Comparison of ENCODE assay signal across 17 cellular contexts in genomic region chr9:114524401-114524800, GRCh38. TPM values are rescaled to one million over a fixed set of nuclear protein-coding genes. Genes with fewer than 3 reads are reported as not detected.
DNase-seq lines count a peak whose midpoint lies in the region; ATAC-seq and TF ChIP-seq lines count a peak whose summit lies in the region.
"Had no signal": no experiment of that assay in that cellular context is flagged by ENCODE, and none has a peak within 500 bp of the region (broad histone marks: within the 10 kb centered on the region; RNA-seq: fewer than 3 reads in every experiment).

No MANE protein-coding gene starts in this region.

- no peak overlapping the region for H2BK15ac ChIP-seq in neuronal stem cell (ENCODE audit: low read length)

- no peaks in the 10 kb centered on the region for H3K79me1 ChIP-seq in neuronal stem cell (ENCODE audit: low read depth, low read length)

- intact Hi-C loops in aorta (cut with DNase I) = no loop called here

- H3K9ac ChIP-seq in neuronal stem cell (ENCODE audit: low read depth, low read length, poor library complexity) = no peak overlapping the region

- no peak overlapping the region for H2AK5ac ChIP-seq in neuronal stem cell (ENCODE audit: low read depth, low read length)

- no peak overlapping the region for H2BK5ac ChIP-seq in neuronal stem cell (ENCODE audit: low read length)

- H3K18ac ChIP-seq in neuronal stem cell (ENCODE audit: low read length) = no peak overlapping the region

- no peak for TF ChIP-seq CTCF in fibroblast of villous mesenchyme (IDR thresholded peaks at IDR 0.05; ENCODE audit: insufficient read depth, low read depth, low read length)

- no CpG with 5 or more reads among the region's 4 CpGs for WGBS in neuronal stem cell (ENCODE audit: extremely low coverage in 2 of 2, insufficient read length in 2 of 2, insufficient replicate concordance in 1 of 2), 2 donors
- WGBS in aorta, 2 donors = 18 to 33% methylated on average over 4 of the region's 4 CpGs

- H2AFZ ChIP-seq in neuronal stem cell (ENCODE audit: low read length) = peak overlapping the region; percentile 10
- H2AFZ ChIP-seq: GM23338 had no signal

- H3K36me3 ChIP-seq in neuronal stem cell (replicated peaks in 1 of 2; ENCODE audit: control insufficient read depth in 2 of 2, insufficient read depth in 2 of 2, low read length in 2 of 2) = no peaks in the 10 kb centered on the region
- H3K36me3 ChIP-seq in aorta (ENCODE audit: control insufficient read depth in 1 of 2, insufficient read depth in 2 of 2, low read length in 1 of 2) = no peaks in the 10 kb centered on the region

- H3K27me3 ChIP-seq in neuronal stem cell (ENCODE audit: control insufficient read depth in 3 of 3, insufficient read depth in 3 of 3, low read depth in 1 of 3, low read length in 3 of 3) = peaks cover 0 to 26% (median 0%) of the 10 kb centered on the region in 3 experiments
- no peaks in the 10 kb centered on the region for H3K27me3 ChIP-seq in aorta (ENCODE audit: control insufficient read depth in 1 of 2, insufficient read depth in 2 of 2, low read length in 1 of 2)

- H3K9me3 ChIP-seq in neuronal stem cell (replicated peaks in 1 of 2; ENCODE audit: control insufficient read depth in 2 of 2, insufficient read depth in 1 of 2, low read depth in 1 of 2, low read length in 2 of 2) (no peaks in the 10 kb centered on the region), aorta (ENCODE audit: control insufficient read depth, low read length) (no peaks in the 10 kb centered on the region)
- H3K9me3 ChIP-seq: Caco-2 had no signal

- ATAC-seq in aorta (ENCODE audit: low FRiP score) = no peak
- ATAC-seq: GM23338, K562 had no signal

- H3K4me1 ChIP-seq in neuronal stem cell (ENCODE audit: control insufficient read depth in 2 of 2, insufficient read depth in 1 of 2, low read depth in 1 of 2, low read length in 2 of 2) (peaks cover 2 to 3% of the 10 kb centered on the region in 2 donors), aorta (ENCODE audit: control insufficient read depth in 1 of 2, insufficient read depth in 2 of 2, low read length in 2 of 2) (no peaks in the 10 kb centered on the region)
- H3K4me1 ChIP-seq: Caco-2 had no signal

- no peak overlapping the region for H3K4ac ChIP-seq in neuronal stem cell (ENCODE audit: low read length)

- no peak overlapping the region for H2BK12ac ChIP-seq in neuronal stem cell (ENCODE audit: low read length)

- H3K4me2 ChIP-seq in neuronal stem cell (ENCODE audit: insufficient read depth, low read length, poor library complexity, severe bottlenecking) = no peak overlapping the region
- H3K4me2 ChIP-seq: GM23338 had no signal

- DNase-seq in astrocyte of the hippocampus (ENCODE audit: low read depth, low spot score) (peak; percentile 76), fibroblast of villous mesenchyme (ENCODE audit: low read depth) (peak; percentile 11), neuronal stem cell (ENCODE audit: low spot score) (no peak), stromal cell of bone marrow (ENCODE audit: low read depth) (peak; percentile 39), NCI-H2081 treated with DMSO at 0.1 percent for 48 hours (lab: John Stamatoyannopoulos, UW) (no peak), aorta (no peak), amniotic stem cell (lab: John Stamatoyannopoulos, UW) (no peak)
- DNase-seq: ACHN; Caco-2; CD4-positive, CD25-positive, alpha-beta regulatory T cell; DMS153; NCI-H1436; NCI-H2029 treated with DMSO at 0.1 percent for 48 hours; NCI-H510A treated with DMSO at 0.1 percent for 48 hours; NCI-H82 had no signal

- H4K8ac ChIP-seq in neuronal stem cell (ENCODE audit: low read depth, low read length) = no peak overlapping the region

- H3K27ac ChIP-seq in neuronal stem cell (replicated peaks; ENCODE audit: low read length) = no peak overlapping the region
- no peak overlapping the region for H3K27ac ChIP-seq in aorta (ENCODE audit: low read depth in 1 of 2, low read length in 2 of 2)

- no peak overlapping the region for H3K14ac ChIP-seq in neuronal stem cell (ENCODE audit: low read length)

- no peak overlapping the region for H4K91ac ChIP-seq in neuronal stem cell (ENCODE audit: low read depth, low read length, poor library complexity)

- no peak overlapping the region for H2BK120ac ChIP-seq in neuronal stem cell (ENCODE audit: low read depth, low read length)

- H3K23ac ChIP-seq in neuronal stem cell (ENCODE audit: low read depth, low read length, poor library complexity) = no peak overlapping the region

- H3K4me3 ChIP-seq in fibroblast of villous mesenchyme (ENCODE audit: low read depth, low read length) (no peak overlapping the region), neuronal stem cell (ENCODE audit: low read length in 2 of 2) (no peak overlapping the region), aorta (ENCODE audit: low read length in 2 of 2) (no peak overlapping the region)
- H3K4me3 ChIP-seq: GM23338, K562 had no signal

RNA-seq across cellular contexts. Expression of gene WHRN, which starts 19.1 kb away (rescaled TPM):
- total RNA-seq in fibroblast of villous mesenchyme = 1.3 and 1.6 TPM in 2 replicates
- 13.8 TPM for polyA plus RNA-seq in neuronal stem cell (2013, experiment 1 of 2)
- 14.4 TPM for polyA plus RNA-seq in neuronal stem cell (2013, experiment 2 of 2)
- 1 to 10 TPM; 3.8 to 4.0 TPM for total RNA-seq in aorta
- polyA plus RNA-seq in aorta = 1 to 10 TPM; 1.5 to 3.4 TPM

Comparison
In these comparisons a context has a peak if more than half of its experiments do, and no peak if none do; other contexts are left out.
1. DNase-seq: peak in astrocyte of the hippocampus (single experiment), fibroblast of villous mesenchyme (single experiment) and stromal cell of bone marrow (single experiment); none in neuronal stem cell (single experiment), NCI-H2081 treated with DMSO at 0.1 percent for 48 hours (single experiment), aorta (0 of 2) and amniotic stem cell (single experiment).